9 cellular contexts compared by ENCODE assay signal in the genomic region with DNA sequence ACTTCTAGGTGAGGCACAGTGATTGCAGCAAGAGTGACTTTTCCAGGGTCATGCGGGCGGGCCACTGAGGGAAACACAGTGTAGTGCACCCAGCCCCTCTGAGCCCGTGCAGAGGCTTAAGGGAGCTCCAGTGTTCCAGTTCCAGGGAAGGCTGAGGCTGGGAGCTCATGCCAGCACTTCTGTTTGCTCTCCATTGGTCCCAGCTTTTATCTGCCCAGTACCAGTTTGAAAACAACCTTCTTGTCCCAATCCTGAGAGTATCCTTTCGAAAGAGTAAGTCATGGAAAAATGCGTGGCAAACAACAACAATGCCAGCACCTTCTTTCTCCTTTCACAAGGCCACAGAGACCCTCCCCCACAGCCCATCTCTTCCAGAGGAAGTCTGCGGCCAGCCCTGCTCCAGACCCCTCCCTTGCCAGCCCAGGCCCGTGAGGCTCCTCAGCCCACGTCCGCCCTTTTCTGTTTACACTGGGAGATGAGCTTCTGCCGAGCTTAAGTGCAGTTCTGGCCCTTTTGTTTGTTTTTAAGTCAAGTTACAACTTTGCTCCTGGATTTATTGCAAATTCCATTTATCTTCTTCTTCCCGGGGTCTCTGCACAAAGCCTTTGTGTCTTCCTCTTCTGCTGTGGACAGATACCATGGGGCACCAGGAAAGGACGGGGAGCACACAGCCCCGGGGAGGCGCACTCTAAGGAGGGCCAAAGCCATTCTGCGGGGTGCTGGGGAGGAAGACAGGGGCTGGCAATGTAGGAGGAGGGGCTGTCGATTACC.
DNase-seq lines count a peak whose midpoint lies in the region; ATAC-seq and TF ChIP-seq lines count a peak whose summit lies in the region.
"Had no signal": no experiment of that assay in that cellular context is flagged by ENCODE, and none has a peak within 500 bp of the region (broad histone marks: within the 10 kb centered on the region; RNA-seq: fewer than 3 reads in every experiment).

No MANE protein-coding gene starts in this region.

- H3K4me3 Mint-ChIP-seq in natural killer cell (peak overlapping the region; percentile 75), endothelial cell (ENCODE audit: unreplicated experiment) (peak overlapping the region; percentile 72), nephron (peak overlapping the region; percentile 4 to 26 (median 25))
- H3K4me3 Mint-ChIP-seq in natural killer cell treated with Interleukin-12 subunit alpha and Interleukin-12 subunit beta and Interleukin-15 and Interleukin-18, amount 100 ng/mL, for 72 hours, result no peak overlapping the region

- H3K27me3 Mint-ChIP-seq in natural killer cell (ENCODE audit: low read depth in 2 of 2) (no peaks in the 10 kb centered on the region), endothelial cell (ENCODE audit: unreplicated experiment) (no peaks in the 10 kb centered on the region), nephron (ENCODE audit: low read depth) (no peaks in the 10 kb centered on the region)
- H3K27me3 Mint-ChIP-seq in natural killer cell treated with Interleukin-12 subunit alpha and Interleukin-12 subunit beta and Interleukin-15 and Interleukin-18, amount 100 ng/mL, for 72 hours, result no peaks in the 10 kb centered on the region

- intact Hi-C loops in natural killer cell (cut with micrococcal nuclease), result loop anchor here (1.0 kb wide), 1 partner anchor 21 kb away; no protein-coding TSS in a partner anchor

- DNase-seq in natural killer cell (no peak), endothelial cell (ENCODE audit: low spot score) (peak; percentile 49), GF-D8 (lab: John Stamatoyannopoulos, UW) (no peak), NCI-H1105 treated with DMSO at 0.1 percent for 48 hours (lab: John Stamatoyannopoulos, UW) (no peak)
- DNase-seq in natural killer cell treated with Interleukin-12 subunit alpha and Interleukin-12 subunit beta and Interleukin-15 and Interleukin-18, amount 100 ng/mL, for 72 hours (ENCODE audit: low spot score), result no peak
- DNase-seq in activated CD4-positive, alpha-beta T cell treated with anti-CD3 and anti-CD28 coated beads, Interleukin-2, amount 50 U/mL, for 1 hour, result no peak
- DNase-seq: stimulated activated CD4-positive, alpha-beta T cell treated with anti-CD3 and anti-CD28 coated beads, Interleukin-15, amount 100 ng/mL, for 24 hours had no signal

- ATAC-seq in natural killer cell (peak in 2 of 3 donors; percentile 24 to 59), GM19035 (IDR thresholded peaks at IDR 0.05; ENCODE audit: unreplicated experiment) (no peak)
- no peak for ATAC-seq in natural killer cell treated with Interleukin-12 subunit alpha and Interleukin-12 subunit beta and Interleukin-15 and Interleukin-18, amount 100 ng/mL, for 72 hours

- H3K36me3 Mint-ChIP-seq in natural killer cell (no peaks in the 10 kb centered on the region), endothelial cell (ENCODE audit: low read depth, unreplicated experiment) (peaks cover 14% of the 10 kb centered on the region), nephron (ENCODE audit: low read depth) (peaks cover 1% of the 10 kb centered on the region)
- H3K36me3 Mint-ChIP-seq in natural killer cell treated with Interleukin-12 subunit alpha and Interleukin-12 subunit beta and Interleukin-15 and Interleukin-18, amount 100 ng/mL, for 72 hours, result peaks cover under 1% of the 10 kb centered on the region

- H3K27ac Mint-ChIP-seq in natural killer cell, result peak overlapping the region; percentile 81
- H3K27ac Mint-ChIP-seq in natural killer cell treated with Interleukin-12 subunit alpha and Interleukin-12 subunit beta and Interleukin-15 and Interleukin-18, amount 100 ng/mL, for 72 hours, result peak overlapping the region in 1 of 2 donors; percentile 32
- H3K27ac Mint-ChIP-seq in endothelial cell (ENCODE audit: unreplicated experiment), result peak overlapping the region; percentile 97
- no peak overlapping the region for H3K27ac Mint-ChIP-seq in nephron

- TF ChIP-seq CTCF in natural killer cell (IDR thresholded peaks at IDR 0.05) (no peak), endothelial cell (IDR thresholded peaks at IDR 0.05; ENCODE audit: unreplicated experiment) (no peak), nephron (IDR thresholded peaks at IDR 0.05; ENCODE audit: unreplicated experiment in 3 of 3) (no peak)

- peaks cover 16 to 18% of the 10 kb centered on the region in 2 donors for H3K4me1 Mint-ChIP-seq in natural killer cell
- H3K4me1 Mint-ChIP-seq in natural killer cell treated with Interleukin-12 subunit alpha and Interleukin-12 subunit beta and Interleukin-15 and Interleukin-18, amount 100 ng/mL, for 72 hours (ENCODE audit: low read depth in 2 of 2), result peaks cover 0 to 12% of the 10 kb centered on the region in 2 donors
- H3K4me1 Mint-ChIP-seq in endothelial cell (ENCODE audit: unreplicated experiment), result peaks cover 29% of the 10 kb centered on the region
- peaks cover 38% of the 10 kb centered on the region for H3K4me1 Mint-ChIP-seq in nephron

- H3K9me3 Mint-ChIP-seq in natural killer cell (no peaks in the 10 kb centered on the region), endothelial cell (ENCODE audit: unreplicated experiment) (no peaks in the 10 kb centered on the region), nephron (peaks cover under 1% of the 10 kb centered on the region)
- H3K9me3 Mint-ChIP-seq in natural killer cell treated with Interleukin-12 subunit alpha and Interleukin-12 subunit beta and Interleukin-15 and Interleukin-18, amount 100 ng/mL, for 72 hours, result no peaks in the 10 kb centered on the region

Comparison
In these comparisons a context has a peak if more than half of its experiments do, and no peak if none do; other contexts are left out.
1. ATAC-seq: peak in natural killer cell (2 of 3); none in natural killer cell treated with Interleukin-12 subunit alpha and Interleukin-12 subunit beta and Interleukin-15 and Interleukin-18, amount 100 ng/mL, for 72 hours (0 of 2) and GM19035 (single experiment).
2. H3K27ac Mint-ChIP-seq: peak in natural killer cell (2 of 2) and endothelial cell (single experiment); none in nephron (0 of 3).